8 cellular contexts compared by ENCODE assay signal in genomic region chr3:101685870-101686307, GRCh38. TPM values are rescaled to one million over a fixed set of nuclear protein-coding genes. Genes with fewer than 3 reads are reported as not detected.
DNase-seq lines count a peak whose midpoint lies in the region; ATAC-seq and TF ChIP-seq lines count a peak whose summit lies in the region.

No MANE protein-coding gene starts in this region.

- peak overlapping the region; percentile 89 for H3K27ac ChIP-seq in suprapubic skin

- H3K9me3 ChIP-seq in adipocyte (ENCODE audit: control insufficient read depth, low read length) (no peaks in the 10 kb centered on the region), suprapubic skin (no peaks in the 10 kb centered on the region)

- intact Hi-C loops in posterior cingulate gyrus (cut with DNase I) = loop anchor here (1.0 to 5.0 kb wide), 2 partner anchors 9 to 91 kb away; partner anchors contain the start of genes NXPE3 and ZBTB11

- 4% methylated on average over 11 of the region's 11 CpGs for WGBS in suprapubic skin

- DNase-seq in GM06990 (ENCODE audit: extremely low read depth, insufficient read length) (no peak), adipocyte (ENCODE audit: low read depth) (no peak), iris pigment epithelial cell (ENCODE audit: low read depth) (peak; percentile 26), suprapubic skin (ENCODE audit: low spot score in 2 of 2) (no peak), posterior cingulate gyrus (no peak), iPS-NIHi11 (ENCODE audit: low spot score) (no peak)
- no peak for DNase-seq in stimulated activated CD4-positive, alpha-beta T cell treated with anti-CD3 and anti-CD28 coated beads, Interleukin-1b, Interleukin-23, amount 100 ng/mL, for 48 hours

- H3K4me3 ChIP-seq in GM06990 (replicated peaks; ENCODE audit: low read depth, low read length) (peak overlapping the region; percentile 73), adipocyte (ENCODE audit: low read length) (peak overlapping the region; percentile 91), suprapubic skin (peak overlapping the region; percentile 64)

- ATAC-seq in HG02970 (IDR thresholded peaks at IDR 0.05; ENCODE audit: low FRiP score, unreplicated experiment) = peak; percentile 19

- H3K4me1 ChIP-seq in adipocyte (ENCODE audit: control insufficient read depth, insufficient read depth, low read length) (peaks cover 42% of the 10 kb centered on the region), suprapubic skin (peaks cover 35% of the 10 kb centered on the region)

- H3K36me3 ChIP-seq in GM06990 (ENCODE audit: control insufficient read depth, insufficient read depth, low read length) (peaks cover 10% of the 10 kb centered on the region), adipocyte (ENCODE audit: control insufficient read depth, insufficient read depth, low read length, severe bottlenecking) (peaks cover 47% of the 10 kb centered on the region), suprapubic skin (peaks cover 35% of the 10 kb centered on the region)

- H3K27me3 ChIP-seq in GM06990 (replicated peaks; ENCODE audit: control insufficient read depth, insufficient read depth, low read length) (no peaks in the 10 kb centered on the region), adipocyte (replicated peaks; ENCODE audit: control insufficient read depth, insufficient read depth, low read length) (no peaks in the 10 kb centered on the region), suprapubic skin (no peaks in the 10 kb centered on the region)

- TF ChIP-seq CTCF in GM06990 (IDR thresholded peaks at IDR 0.05; ENCODE audit: insufficient read depth, low read length, poor library complexity, severe bottlenecking) = no peak
- no peak for TF ChIP-seq CTCF in suprapubic skin (IDR thresholded peaks at IDR 0.05)

- TF ChIP-seq EP300 in suprapubic skin (IDR thresholded peaks at IDR 0.05) = no peak

- H3K9ac ChIP-seq in adipocyte (ENCODE audit: low read length) = peak overlapping the region; percentile 95

- no peak for TF ChIP-seq POLR2A in suprapubic skin (IDR thresholded peaks at IDR 0.05)

RNA-seq across cellular contexts. Expression of gene RPL24, which starts 0.6 kb away (rescaled TPM):
- total RNA-seq in suprapubic skin = 1,000 to 10,000 TPM in 2 of 4 donors, 100 to 1,000 TPM in 2; 775 to 1,097 (median 922) TPM

RNA-seq across cellular contexts. Expression of gene ZBTB11, which starts 9.0 kb away (rescaled TPM):
- total RNA-seq in suprapubic skin = 10 to 100 TPM; 27.3 to 47.8 (median 29.2) TPM

RNA-seq across cellular contexts. Expression of gene CEP97, which starts 38.5 kb away (rescaled TPM):
- total RNA-seq in suprapubic skin = 1 to 10 TPM; 8.5 to 9.2 (median 8.9) TPM
